22 cellular contexts compared by ENCODE assay signal in genomic region chr17:47401100-47401499, GRCh38.
"Had no signal": no experiment of that assay in that cellular context is flagged by ENCODE, and none has a peak within 500 bp of the region (broad histone marks: within the 10 kb centered on the region; RNA-seq: fewer than 3 reads in every experiment).

No MANE protein-coding gene starts in this region.

- H3K4me3 ChIP-seq: colonic mucosa, dorsolateral prefrontal cortex, esophagus squamous epithelium, gastroesophageal sphincter, heart left ventricle, hepatocyte, left lung, lower lobe of right lung had no signal

- H3K27ac ChIP-seq: colonic mucosa, dorsolateral prefrontal cortex, esophagus squamous epithelium, gastroesophageal sphincter, heart left ventricle, hepatocyte, left lung, lower lobe of right lung had no signal

- H3K27me3 ChIP-seq: colonic mucosa, dorsolateral prefrontal cortex, esophagus squamous epithelium, gastroesophageal sphincter, heart left ventricle, hepatocyte, left lung had no signal

- H3K9me3 ChIP-seq: colonic mucosa, esophagus squamous epithelium, gastroesophageal sphincter, heart left ventricle, left lung, lower lobe of right lung had no signal

- ATAC-seq: esophagus mucosa, gastroesophageal sphincter, heart left ventricle, left lung, left ventricle myocardium superior, lower lobe of right lung had no signal

- DNase-seq: cerebellar nuclear complex; colonic mucosa; cortex of kidney; dorsolateral prefrontal cortex; effector CD4-positive, alpha-beta T cell; effector memory CD4-positive, alpha-beta T cell; erythroblast; esophagus squamous epithelium; foreskin fibroblast; heart left ventricle; hypothalamus; immature natural killer cell; islet precursor cell; kidney; kidney glomerular epithelial cell; left lung; left ventricle myocardium superior; lower lobe of right lung; mesenchymal stem cell had no signal

- H3K36me3 ChIP-seq: colonic mucosa, esophagus squamous epithelium, left lung, lower lobe of right lung had no signal

- H3K4me1 ChIP-seq: colonic mucosa, esophagus squamous epithelium, gastroesophageal sphincter, heart left ventricle, left lung, lower lobe of right lung had no signal
